ENCODE assay signal across 14 cellular contexts in genomic region chr19:20503536-20503935, GRCh38.
A peak's percentile ranks its signal among the peaks of the same experiment; 100 is the strongest.
DNase-seq lines count a peak whose midpoint lies in the region; ATAC-seq and TF ChIP-seq lines count a peak whose summit lies in the region.
"Had no signal": no experiment of that assay in that cellular context is flagged by ENCODE, and none has a peak within 500 bp of the region (broad histone marks: within the 10 kb centered on the region; RNA-seq: fewer than 3 reads in every experiment).

No MANE protein-coding gene starts in this region.

- H3K27me3 ChIP-seq in smooth muscle cell (ENCODE audit: low read depth) = no peaks in the 10 kb centered on the region

- no peaks in the 10 kb centered on the region for H4K20me1 ChIP-seq in smooth muscle cell (ENCODE audit: low read depth)

- H3K4me3 ChIP-seq in choroid plexus epithelial cell (ENCODE audit: low read depth, low read length) (no peak overlapping the region), smooth muscle cell (no peak overlapping the region)

- H3F3A ChIP-seq in smooth muscle cell (ENCODE audit: low read depth) = no peaks in the 10 kb centered on the region

- no peaks in the 10 kb centered on the region for H3K79me2 ChIP-seq in smooth muscle cell (ENCODE audit: low read depth)

- H3K9me3 ChIP-seq in smooth muscle cell (replicated peaks; ENCODE audit: low read depth) = no peaks in the 10 kb centered on the region

- no peaks in the 10 kb centered on the region for H3K4me1 ChIP-seq in smooth muscle cell (ENCODE audit: low read depth)

- H2AFZ ChIP-seq in smooth muscle cell (ENCODE audit: low read depth) = no peak overlapping the region

- ATAC-seq in omental fat pad (ENCODE audit: low FRiP score) = peak; percentile 64
- ATAC-seq in Right ventricle myocardium superior (ENCODE audit: poor library complexity) = no peak
- ATAC-seq: activated CD8-positive, alpha-beta T cell treated with anti-CD3 and anti-CD28 coated beads for 36 hours; HepG2 had no signal

- no peak overlapping the region for H3K9ac ChIP-seq in smooth muscle cell (ENCODE audit: low read depth)

- no peaks in the 10 kb centered on the region for H3K36me3 ChIP-seq in smooth muscle cell (ENCODE audit: low read depth)

- no peak overlapping the region for H3K27ac ChIP-seq in smooth muscle cell (ENCODE audit: low read depth)
- H3K27ac ChIP-seq: C4-2B had no signal

- no peak overlapping the region for H3K4me2 ChIP-seq in smooth muscle cell

- intact Hi-C loops in Right ventricle myocardium superior (cut with DNase I) = no loop called here

- no peak for TF ChIP-seq CTCF in choroid plexus epithelial cell (conservative IDR thresholded peaks at IDR 0.05; ENCODE audit: low read depth, low read length)
- no peak for TF ChIP-seq CTCF in omental fat pad (IDR thresholded peaks at IDR 0.05)
- no peak for TF ChIP-seq CTCF in smooth muscle cell (IDR thresholded peaks at IDR 0.05; ENCODE audit: borderline replicate concordance, insufficient read depth, poor library complexity, severe bottlenecking)

- DNase-seq in ELR (ENCODE audit: low read depth) = peak; percentile 46
- peak; percentile 10 for DNase-seq in NCI-H2029 treated with DMSO at 0.1 percent for 48 hours (lab: John Stamatoyannopoulos, UW)
- peak; percentile 3 for DNase-seq in choroid plexus epithelial cell (ENCODE audit: low read depth)
- no peak for DNase-seq in omental fat pad (ENCODE audit: low spot score)
- no peak for DNase-seq in AG20443 (ENCODE audit: low spot score)
- DNase-seq in Right ventricle myocardium superior = no peak
- DNase-seq in smooth muscle cell (lab: John Stamatoyannopoulos, UW; ENCODE audit: unreplicated experiment) = no peak
- DNase-seq: activated CD8-positive, alpha-beta T cell treated with anti-CD3 and anti-CD28 coated beads for 36 hours; head of caudate nucleus; NCI-H748 treated with DMSO at 0.1 percent for 48 hours; stimulated activated CD4-positive, alpha-beta T cell treated with anti-CD3 and anti-CD28 coated beads, Interleukin-1b, Interleukin-23, amount 100 ng/mL, for 48 hours; trophoblast cell had no signal

Comparison
In these comparisons a context has a peak if more than half of its experiments do, and no peak if none do; other contexts are left out.
1. DNase-seq: peak in ELR (single experiment), NCI-H2029 treated with DMSO at 0.1 percent for 48 hours (single experiment) and choroid plexus epithelial cell (single experiment); none in omental fat pad (single experiment), AG20443 (single experiment), Right ventricle myocardium superior (single experiment) and smooth muscle cell (single experiment).